ENCODE assay signal across 18 cellular contexts in genomic region chr2:46653539-46653938, GRCh38. TPM values are rescaled to one million over a fixed set of nuclear protein-coding genes. Genes with fewer than 3 reads are reported as not detected.
A peak's percentile ranks its signal among the peaks of the same experiment; 100 is the strongest.
DNase-seq lines count a peak whose midpoint lies in the region; ATAC-seq and TF ChIP-seq lines count a peak whose summit lies in the region.
"Had no signal": no experiment of that assay in that cellular context is flagged by ENCODE, and none has a peak within 500 bp of the region (broad histone marks: within the 10 kb centered on the region; RNA-seq: fewer than 3 reads in every experiment).

No MANE protein-coding gene starts in this region.

- no peak overlapping the region for H3K27ac ChIP-seq in IMR-90 (ENCODE audit: insufficient read depth, low read length)
- H3K27ac ChIP-seq: SJSA1 had no signal

- H4K91ac ChIP-seq in IMR-90 (ENCODE audit: insufficient read depth, low read depth, low read length): no peak overlapping the region; the same call in 1 of the 2 replicates

- H3K4me3 ChIP-seq in IMR-90 (ENCODE audit: insufficient read depth, low read depth, low read length) (no peak overlapping the region), fibroblast of pulmonary artery (replicated peaks; ENCODE audit: low read depth, low read length) (no peak overlapping the region)
- H3K4me3 ChIP-seq: GM12878, SJSA1 had no signal

- no TSS peak for BruUV-seq in IMR-90 (replicated peaks; lab: Mats Ljungman, UMichigan)

- no peak for TF ChIP-seq POLR2A in IMR-90 (IDR thresholded peaks at IDR 0.05; ENCODE audit: low read depth, low read length)

- H3K14ac ChIP-seq in IMR-90 (replicated peaks; ENCODE audit: low read depth, low read length): peak overlapping the region; percentile 23; the same call in 1 of the 2 replicates

- no peaks in the 10 kb centered on the region for H4K20me1 ChIP-seq in IMR-90 (ENCODE audit: insufficient read depth, low read length)

- H4K5ac ChIP-seq in IMR-90 (ENCODE audit: low read depth, low read length): no peak overlapping the region

- DNase-seq in EH (ENCODE audit: low read depth) (peak; percentile 66), IMR-90 (peak; percentile 71), fibroblast of pulmonary artery (ENCODE audit: low read depth) (peak; percentile 50), sciatic nerve (ENCODE audit: low spot score) (no peak), mesenteric fat pad (ENCODE audit: low spot score) (no peak), NAMALWA (ENCODE audit: low spot score) (no peak)
- DNase-seq: BE2C; Calu3; CD4-positive, alpha-beta memory T cell; DMS53; Kasumi-1; NCI-H187; NCI-H2171; NCI-H510A; NCI-H774 had no signal

- peak overlapping the region; percentile 70 for H2AK9ac ChIP-seq in IMR-90 (replicated peaks; ENCODE audit: low read depth, low read length, poor library complexity)

- dilution Hi-C loops in IMR-90 (cut with HindIII; ENCODE audit: low sequenced_read_pairs, unreplicated experiment): no loop called here

- H3K9me3 ChIP-seq in IMR-90 (ENCODE audit: control insufficient read depth, insufficient read depth, low read length): no peaks in the 10 kb centered on the region
- H3K9me3 ChIP-seq: BE2C, SJSA1 had no signal

- no peak overlapping the region for H2BK5ac ChIP-seq in IMR-90 (ENCODE audit: low read depth, low read length, poor library complexity, severe bottlenecking)

- no peak overlapping the region for H2AFZ ChIP-seq in IMR-90 (replicated peaks; ENCODE audit: low read length, poor library complexity)

- H3K9me1 ChIP-seq in IMR-90 (ENCODE audit: insufficient read depth, low read length): 0 out of 2 replicates have a peak, but pooled peaks cover 4% of the 10 kb centered on the region

- WGBS in IMR-90 (ENCODE audit: extremely low coverage in 2 of 2, insufficient read length in 1 of 2), 2 experiments: 77% methylated on average over 2 of the region's 2 CpGs; no CpG with 5 or more reads in 1 of the 2 experiments

- no peak overlapping the region; the same call in 1 of the 2 replicates for H3K18ac ChIP-seq in IMR-90 (ENCODE audit: low read depth, low read length)

- H2AK5ac ChIP-seq in IMR-90 (ENCODE audit: low read depth, low read length): 0 out of 2 replicates have a peak overlapping the region, but pooled peaks have one; percentile 21

- no peak overlapping the region for H3K4me2 ChIP-seq in IMR-90 (ENCODE audit: low read depth, low read length)

- POLR2A ChIA-PET in IMR-90 (lab: Charles Lee; ENCODE audit: unreplicated experiment): no interaction called here

- H3K36me3 ChIP-seq in IMR-90 (ENCODE audit: control insufficient read depth, insufficient read depth, low read length): no peaks in the 10 kb centered on the region
- H3K36me3 ChIP-seq: BE2C, SJSA1 had no signal

- ATAC-seq in IMR-90 (ENCODE audit: low read depth): peak; percentile 24
- ATAC-seq in sciatic nerve: peak; percentile 16
- ATAC-seq in HG03469 (IDR thresholded peaks at IDR 0.05; ENCODE audit: unreplicated experiment): no peak
- ATAC-seq: GM12878 had no signal

- TF ChIP-seq CTCF in IMR-90 (conservative IDR thresholded peaks at IDR 0.05; ENCODE audit: low read depth, low read length) (no peak), fibroblast of pulmonary artery (IDR thresholded peaks at IDR 0.05; ENCODE audit: low read length, missing control alignments) (no peak)

- H2BK20ac ChIP-seq in IMR-90 (ENCODE audit: low read depth, low read length): 0 out of 2 replicates have a peak overlapping the region, but pooled peaks have one; percentile 34

- peaks cover 0 to 17% of the 10 kb centered on the region in 2 experiments; a peak in 2 of 4 replicates for H3K79me1 ChIP-seq in IMR-90 (ENCODE audit: low read depth in 1 of 2, low read length in 2 of 2)

- peaks cover 23% of the 10 kb centered on the region for H3K4me1 ChIP-seq in IMR-90 (ENCODE audit: control insufficient read depth, insufficient read depth, low read length)
- H3K4me1 ChIP-seq: BE2C had no signal

- peak; percentile 22; the same call in 1 of the 2 replicates for TF ChIP-seq RAD21 in IMR-90 (IDR thresholded peaks at IDR 0.05; ENCODE audit: low read length)

- no peak overlapping the region for H3K56ac ChIP-seq in IMR-90 (ENCODE audit: extremely low read depth, insufficient read depth, low read length)

- peak overlapping the region; percentile 58; the same call in 1 of the 2 replicates for H2BK120ac ChIP-seq in IMR-90 (ENCODE audit: low read depth, low read length)

- intact Hi-C loops in IMR-90 (cut with micrococcal nuclease) (loop anchor here (5.0 kb wide), 2 partner anchors 49 to 124 kb away; no protein-coding TSS in a partner anchor), sciatic nerve (cut with DNase I) (no loop called here)

- no peak overlapping the region for H3K9ac ChIP-seq in IMR-90 (ENCODE audit: low read depth, low read length)

- no peaks in the 10 kb centered on the region for H3K27me3 ChIP-seq in IMR-90 (ENCODE audit: control insufficient read depth, insufficient read depth, low read length)
- H3K27me3 ChIP-seq: BE2C, SJSA1 had no signal

- H3K23ac ChIP-seq in IMR-90 (ENCODE audit: low read depth, low read length): no peak overlapping the region

- peak overlapping the region in 1 of 2 experiments; percentile 30; a peak in 1 of 4 replicates for H4K8ac ChIP-seq in IMR-90 (ENCODE audit: low read depth in 2 of 2, low read length in 2 of 2)

- peak overlapping the region; percentile 62; the same call in 2 of the 3 replicates for H2BK15ac ChIP-seq in IMR-90 (ENCODE audit: low read depth, low read length)

- in situ Hi-C loops in IMR-90 (cut with MboI; ENCODE audit: low sequenced_read_pairs): no loop called here

- CTCF ChIA-PET in IMR-90 (lab: Yijun Ruan, JAX): interaction anchor here (0.6 to 1.5 kb wide), 3 partner anchors 9 to 235 kb away, joined by 3 to 4 read pairs (median 4); no protein-coding TSS in a partner anchor

- peak overlapping the region; percentile 50 for H3K4ac ChIP-seq in IMR-90 (ENCODE audit: low read depth, low read length)

TF ChIP-seq in IMR-90, 13 proteins besides CTCF, POLR2A, EP300 and RAD21:
- TF ChIP-seq RFX5 (IDR thresholded peaks at IDR 0.05; ENCODE audit: low read depth, low read length): no peak
- TF ChIP-seq MXI1 (IDR thresholded peaks at IDR 0.05; ENCODE audit: borderline replicate concordance, low read depth, low read length): no peak
- TF ChIP-seq, protein P1, sequence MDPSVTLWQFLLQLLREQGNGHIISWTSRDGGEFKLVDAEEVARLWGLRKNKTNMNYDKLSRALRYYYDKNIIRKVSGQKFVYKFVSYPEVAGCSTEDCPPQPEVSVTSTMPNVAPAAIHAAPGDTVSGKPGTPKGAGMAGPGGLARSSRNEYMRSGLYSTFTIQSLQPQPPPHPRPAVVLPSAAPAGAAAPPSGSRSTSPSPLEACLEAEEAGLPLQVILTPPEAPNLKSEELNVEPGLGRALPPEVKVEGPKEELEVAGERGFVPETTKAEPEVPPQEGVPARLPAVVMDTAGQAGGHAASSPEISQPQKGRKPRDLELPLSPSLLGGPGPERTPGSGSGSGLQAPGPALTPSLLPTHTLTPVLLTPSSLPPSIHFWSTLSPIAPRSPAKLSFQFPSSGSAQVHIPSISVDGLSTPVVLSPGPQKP (IDR thresholded peaks at IDR 0.05; ENCODE audit: borderline replicate concordance, low read depth, low read length): no peak
- TF ChIP-seq MAFK (IDR thresholded peaks at IDR 0.05; ENCODE audit: low read depth, low read length): no peak
- no peak for TF ChIP-seq MAZ (IDR thresholded peaks at IDR 0.05; ENCODE audit: borderline replicate concordance, low read depth, low read length)
- TF ChIP-seq SMC3 (IDR thresholded peaks at IDR 0.05; ENCODE audit: low read depth, low read length): no peak
- peak; percentile 53 for TF ChIP-seq RCOR1 (IDR thresholded peaks at IDR 0.05; ENCODE audit: insufficient replicate concordance, low read length)
- peak; percentile 71 for TF ChIP-seq CEBPB (IDR thresholded peaks at IDR 0.05; ENCODE audit: low read depth, low read length)
- TF ChIP-seq FOS (IDR thresholded peaks at IDR 0.05; ENCODE audit: low read depth, low read length): no peak
- TF ChIP-seq NFE2L2 (IDR thresholded peaks at IDR 0.05; ENCODE audit: low read depth, low read length): no peak
- 0 out of 2 replicates have a peak, but pooled peaks have one; percentile 20 for TF ChIP-seq BHLHE40 (IDR thresholded peaks at IDR 0.05; ENCODE audit: low read depth, low read length)
- no peak for TF ChIP-seq CHD1 (IDR thresholded peaks at IDR 0.05; ENCODE audit: low read depth, low read length)
- TF ChIP-seq USF2 (IDR thresholded peaks at IDR 0.05; ENCODE audit: low read depth, low read length): no peak

RNA-seq across cellular contexts. Expression of gene CRIPT, which starts 36.5 kb away (rescaled TPM):
- total RNA-seq in IMR-90 (2012; rRNA removed) (4.5 and 18.3 TPM in 2 replicates), sciatic nerve (21.8 TPM), mesenteric fat pad (10.3 TPM)
- 5.1 and 6.3 TPM in 2 replicates for polyA plus RNA-seq in IMR-90 (2012; rRNA removed)
- 0.53 and 0.99 TPM in 2 replicates for polyA plus RNA-seq in IMR-90 (2012; cell fraction: cytosol; rRNA removed)
- polyA plus RNA-seq in IMR-90 (2012; cell fraction: nucleus; rRNA removed; ENCODE audit: low replicate concordance): 0.17 and 2.4 TPM in 2 replicates

RNA-seq across cellular contexts. Expression of gene PIGF, which starts 36.7 kb away (rescaled TPM):
- 21.3 and 36.1 TPM in 2 replicates for total RNA-seq in IMR-90 (2012; rRNA removed)
- 19.0 and 22.7 TPM in 2 replicates for polyA plus RNA-seq in IMR-90 (2012; rRNA removed)
- 4.8 and 11.2 TPM in 2 replicates for polyA plus RNA-seq in IMR-90 (2012; cell fraction: cytosol; rRNA removed)
- 3.0 and 25.7 TPM in 2 replicates for polyA plus RNA-seq in IMR-90 (2012; cell fraction: nucleus; rRNA removed; ENCODE audit: low replicate concordance)
- total RNA-seq in sciatic nerve: 24.3 TPM
- 20.0 TPM for total RNA-seq in mesenteric fat pad

RNA-seq across cellular contexts. Expression of gene SOCS5, which starts 45.6 kb away (rescaled TPM):
- total RNA-seq in IMR-90 (2012; rRNA removed) (169 and 222 TPM in 2 replicates), sciatic nerve (33.0 TPM), mesenteric fat pad (24.5 TPM)
- 37.5 and 38.4 TPM in 2 replicates for polyA plus RNA-seq in IMR-90 (2012; rRNA removed)
- polyA plus RNA-seq in IMR-90 (2012; cell fraction: cytosol; rRNA removed): 11.7 and 18.8 TPM in 2 replicates
- polyA plus RNA-seq in IMR-90 (2012; cell fraction: nucleus; rRNA removed; ENCODE audit: low replicate concordance): 12.5 and 48.7 TPM in 2 replicates

Comparison
In these comparisons a context has a peak if more than half of its experiments do, and no peak if none do; other contexts are left out.
1. DNase-seq: peak in EH (single experiment), IMR-90 (single experiment) and fibroblast of pulmonary artery (single experiment); none in sciatic nerve (single experiment), mesenteric fat pad (single experiment) and NAMALWA (single experiment).